In the genomic region with DNA sequence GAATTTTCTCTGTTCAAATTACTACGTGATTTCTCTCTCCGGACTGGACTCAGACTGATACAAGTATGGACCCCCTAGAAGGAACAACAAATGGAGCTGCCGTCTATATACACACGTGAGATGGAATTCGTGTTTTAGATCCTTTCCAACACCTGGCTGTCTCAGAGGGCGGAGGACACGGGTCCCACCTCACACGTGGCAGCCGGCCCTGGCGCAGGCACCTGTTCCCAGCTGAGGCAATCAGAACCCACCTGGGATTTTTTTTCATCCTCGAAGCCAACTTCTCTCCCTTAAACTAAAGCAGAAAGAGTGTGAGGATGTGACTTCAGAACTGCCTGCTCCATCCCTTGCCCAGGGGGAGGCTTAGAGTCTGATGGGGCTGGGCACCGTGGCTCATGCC, we compare ENCODE assay signal across 1 cellular context.
TF ChIP-seq lines count a peak whose summit lies in the region.

No MANE protein-coding gene starts in this region.

TF ChIP-seq in SK-N-SH treated with all-trans-retinoic acid at 6 μM for 48 hours, 23 proteins besides CTCF, POLR2A, EP300 and RAD21 (continued from another document):
- no peak for TF ChIP-seq CSDC2 (CRISPR knock-in tag; IDR thresholded peaks at IDR 0.05)
- no peak for TF ChIP-seq RARB (CRISPR knock-in tag; IDR thresholded peaks at IDR 0.05)
- no peak for TF ChIP-seq ESRRG (CRISPR knock-in tag; IDR thresholded peaks at IDR 0.05)
- TF ChIP-seq TOX (CRISPR knock-in tag; IDR thresholded peaks at IDR 0.05; ENCODE audit: borderline replicate concordance), result no peak
- TF ChIP-seq, protein P1, sequence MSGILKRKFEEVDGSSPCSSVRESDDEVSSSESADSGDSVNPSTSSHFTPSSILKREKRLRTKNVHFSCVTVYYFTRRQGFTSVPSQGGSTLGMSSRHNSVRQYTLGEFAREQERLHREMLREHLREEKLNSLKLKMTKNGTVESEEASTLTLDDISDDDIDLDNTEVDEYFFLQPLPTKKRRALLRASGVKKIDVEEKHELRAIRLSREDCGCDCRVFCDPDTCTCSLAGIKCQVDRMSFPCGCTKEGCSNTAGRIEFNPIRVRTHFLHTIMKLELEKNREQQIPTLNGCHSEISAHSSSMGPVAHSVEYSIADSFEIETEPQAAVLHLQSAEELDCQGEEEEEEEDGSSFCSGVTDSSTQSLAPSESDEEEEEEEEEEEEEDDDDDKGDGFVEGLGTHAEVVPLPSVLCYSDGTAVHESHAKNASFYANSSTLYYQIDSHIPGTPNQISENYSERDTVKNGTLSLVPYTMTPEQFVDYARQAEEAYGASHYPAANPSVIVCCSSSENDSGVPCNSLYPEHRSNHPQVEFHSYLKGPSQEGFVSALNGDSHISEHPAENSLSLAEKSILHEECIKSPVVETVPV (CRISPR knock-in tag; IDR thresholded peaks at IDR 0.05), result no peak
- TF ChIP-seq OSR1 (CRISPR knock-in tag; IDR thresholded peaks at IDR 0.05), result no peak
